ENCODE assay signal across 32 cellular contexts in genomic region chr10:25339966-25340365, GRCh38.
DNase-seq lines count a peak whose midpoint lies in the region; FAIRE-seq and TF ChIP-seq lines count a peak whose summit lies in the region.
"Had no signal": no experiment of that assay in that cellular context is flagged by ENCODE, and none has a peak within 500 bp of the region (broad histone marks: within the 10 kb centered on the region; RNA-seq: fewer than 3 reads in every experiment).

No MANE protein-coding gene starts in this region.

- H3K36me3 ChIP-seq in Peyer's patch: no peaks in the 10 kb centered on the region
- H3K36me3 ChIP-seq: BE2C; BLaER1; BLaER1 treated with 17β-estradiol and CSF1 and Interleukin-3, amounts not matched to agents 10 nM and 100 nM had no signal

- DNase-seq in GM19239 (ENCODE audit: insufficient read length, low spot score) (no peak), LNCaP clone FGC (ENCODE audit: low read depth) (peak; percentile 81), NCI-H146 treated with DMSO at 0.1 percent for 48 hours (lab: John Stamatoyannopoulos, UW; ENCODE audit: unreplicated experiment) (no peak), Peyer's patch (no peak), SW 1271 (lab: John Stamatoyannopoulos, UW) (no peak)
- DNase-seq: 8988T; ACHN; AML-193; BE2C; C1 segment of cervical spinal cord; Caco-2; Calu3; CD4-positive, alpha-beta memory T cell; CD4-positive, alpha-beta T cell; CD4-positive, CD25-positive, alpha-beta regulatory T cell; CD8-positive, alpha-beta memory T cell; CD8-positive, alpha-beta T cell; COR-L47; DMS 273 treated with DMSO at 0.1 percent for 48 hours; DMS153; DMS53; DMS79; DMS79 treated with DMSO at 0.1 percent for 48 hours; DND-41; EL had no signal

- H3K4me3 ChIP-seq in LNCaP clone FGC (ENCODE audit: low read depth, low read length) (no peak overlapping the region), Peyer's patch (no peak overlapping the region)
- H3K4me3 ChIP-seq: A549; BLaER1; BLaER1 treated with 17β-estradiol and CSF1 and Interleukin-3, amounts not matched to agents 10 nM and 100 nM had no signal

- peak; percentile 35 for FAIRE-seq in GM19239 (lab: Jason Lieb, UNC)
- FAIRE-seq: A204.1, A549 had no signal

- H3K9me3 ChIP-seq in Peyer's patch: no peaks in the 10 kb centered on the region
- H3K9me3 ChIP-seq: A549; BE2C; BLaER1; BLaER1 treated with 17β-estradiol and CSF1 and Interleukin-3, amounts not matched to agents 10 nM and 100 nM; Caco-2 had no signal

- no peaks in the 10 kb centered on the region for H3K4me1 ChIP-seq in Peyer's patch
- H3K4me1 ChIP-seq: A549; BE2C; BLaER1; BLaER1 treated with 17β-estradiol and CSF1 and Interleukin-3, amounts not matched to agents 10 nM and 100 nM; Caco-2 had no signal

- no peak for TF ChIP-seq POLR2A in Peyer's patch (IDR thresholded peaks at IDR 0.05)

- H3K27me3 ChIP-seq in Peyer's patch: no peaks in the 10 kb centered on the region
- H3K27me3 ChIP-seq: BE2C; BLaER1; BLaER1 treated with 17β-estradiol and CSF1 and Interleukin-3, amounts not matched to agents 10 nM and 100 nM had no signal

- no peak for TF ChIP-seq CTCF in LNCaP clone FGC (IDR thresholded peaks at IDR 0.05; ENCODE audit: control insufficient read depth, extremely low read depth, insufficient read depth)
- TF ChIP-seq CTCF in VCaP (conservative IDR thresholded peaks at IDR 0.05): no peak
- no peak for TF ChIP-seq CTCF in Peyer's patch (IDR thresholded peaks at IDR 0.05)

- H3K27ac ChIP-seq in VCaP (peak overlapping the region; percentile 29; the same call in 1 of the 2 replicates), Peyer's patch (no peak overlapping the region)
- H3K27ac ChIP-seq: 22Rv1; A549; BLaER1; BLaER1 treated with 17β-estradiol and CSF1 and Interleukin-3, amounts not matched to agents 10 nM and 100 nM; C4-2B had no signal
